In the genomic region with DNA sequence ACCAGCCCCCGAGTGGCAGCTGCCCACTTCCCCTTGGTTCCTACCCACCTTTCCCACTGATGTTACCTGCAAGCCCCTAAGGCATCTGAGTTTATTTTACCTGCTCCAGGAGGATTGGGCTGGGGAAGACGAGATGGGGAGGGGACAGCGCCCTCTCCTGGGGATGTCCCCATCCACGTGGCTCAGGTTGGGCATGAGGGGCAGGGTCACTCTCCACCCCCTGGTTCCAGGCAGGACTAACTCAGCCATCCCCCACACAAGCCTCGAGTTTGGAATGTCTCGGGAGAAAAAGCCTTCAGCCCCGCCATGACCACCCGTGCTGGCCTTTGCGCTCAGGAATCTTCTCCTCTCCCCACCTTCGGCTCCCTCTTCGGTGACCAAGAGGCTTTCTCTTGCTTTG, we compare ENCODE assay signal across 9 cellular contexts.
DNase-seq lines count a peak whose midpoint lies in the region; ATAC-seq and TF ChIP-seq lines count a peak whose summit lies in the region.
"Had no signal": no experiment of that assay in that cellular context is flagged by ENCODE, and none has a peak within 500 bp of the region (broad histone marks: within the 10 kb centered on the region; RNA-seq: fewer than 3 reads in every experiment).

No MANE protein-coding gene starts in this region.

- H3K79me2 ChIP-seq in DOHH2 (ENCODE audit: control insufficient read depth, low read length): no peaks in the 10 kb centered on the region

- H3K4me3 ChIP-seq in DOHH2 (ENCODE audit: low read length) (no peak overlapping the region), esophagus squamous epithelium (no peak overlapping the region), retinal pigment epithelial cell (ENCODE audit: low read length) (no peak overlapping the region)

- DNase-seq in NCI-H69 (lab: John Stamatoyannopoulos, UW) (peak; percentile 5), esophagus squamous epithelium (lab: John Stamatoyannopoulos, UW) (no peak), retinal pigment epithelial cell (ENCODE audit: low read depth) (no peak), Kasumi-1 (lab: John Stamatoyannopoulos, UW) (no peak), NCI-H226 (no peak)
- DNase-seq: activated CD4-positive, alpha-beta T cell treated with anti-CD3 and anti-CD28 coated beads, Interleukin-2, amount 50 U/mL, for 1 hour had no signal

- H3K4me1 ChIP-seq in DOHH2 (ENCODE audit: control insufficient read depth, low read length) (no peaks in the 10 kb centered on the region), esophagus squamous epithelium (peaks cover 3 to 27% (median 14%) of the 10 kb centered on the region in 3 donors)

- H3K27ac ChIP-seq in DOHH2 (ENCODE audit: low read depth, low read length): no peak overlapping the region
- H3K27ac ChIP-seq in esophagus squamous epithelium: peak overlapping the region; percentile 44 to 88 (median 74)

- H3K9me2 ChIP-seq in DOHH2 (replicated peaks; ENCODE audit: control insufficient read depth, low read length): no peaks in the 10 kb centered on the region

- ATAC-seq in GM19395 (IDR thresholded peaks at IDR 0.05; ENCODE audit: unreplicated experiment) (no peak), GM21786 (IDR thresholded peaks at IDR 0.05; ENCODE audit: unreplicated experiment) (no peak)

- intact Hi-C loops in esophagus squamous epithelium (cut with DNase I): no loop called here

- no peaks in the 10 kb centered on the region for H4K20me1 ChIP-seq in DOHH2 (ENCODE audit: control insufficient read depth, insufficient read depth, low read depth, low read length)

- TF ChIP-seq CTCF in DOHH2 (IDR thresholded peaks at IDR 0.05; ENCODE audit: low read depth, low read length, poor library complexity, severe bottlenecking) (peak; percentile 61), esophagus squamous epithelium (IDR thresholded peaks at IDR 0.05) (peak in 4 of 6 experiments; percentile 16 to 34 (median 20)), retinal pigment epithelial cell (conservative IDR thresholded peaks at IDR 0.05; ENCODE audit: low read depth, low read length) (peak; percentile 47)

- H3K9me3 ChIP-seq in DOHH2 (ENCODE audit: control insufficient read depth, insufficient read depth, low read length): no peaks in the 10 kb centered on the region
- no peaks in the 10 kb centered on the region for H3K9me3 ChIP-seq in esophagus squamous epithelium

- H3K36me3 ChIP-seq in DOHH2 (ENCODE audit: control insufficient read depth, low read length) (no peaks in the 10 kb centered on the region), esophagus squamous epithelium (peaks cover 14 to 100% (median 50%) of the 10 kb centered on the region in 3 donors)

- TF ChIP-seq POLR2A in esophagus squamous epithelium (IDR thresholded peaks at IDR 0.05): no peak

- 73 to 86% methylated on average over 8 of the region's 11 CpGs for WGBS in esophagus squamous epithelium, 2 donors

- H3K4me2 ChIP-seq in DOHH2 (ENCODE audit: low read length): no peak overlapping the region

- no peaks in the 10 kb centered on the region for H3F3A ChIP-seq in DOHH2 (ENCODE audit: control insufficient read depth, insufficient read depth)

- H3K27me3 ChIP-seq in DOHH2 (ENCODE audit: control insufficient read depth, low read length): no peaks in the 10 kb centered on the region
- no peaks in the 10 kb centered on the region for H3K27me3 ChIP-seq in esophagus squamous epithelium
